ENCODE assay signal across 8 cellular contexts in the genomic region with DNA sequence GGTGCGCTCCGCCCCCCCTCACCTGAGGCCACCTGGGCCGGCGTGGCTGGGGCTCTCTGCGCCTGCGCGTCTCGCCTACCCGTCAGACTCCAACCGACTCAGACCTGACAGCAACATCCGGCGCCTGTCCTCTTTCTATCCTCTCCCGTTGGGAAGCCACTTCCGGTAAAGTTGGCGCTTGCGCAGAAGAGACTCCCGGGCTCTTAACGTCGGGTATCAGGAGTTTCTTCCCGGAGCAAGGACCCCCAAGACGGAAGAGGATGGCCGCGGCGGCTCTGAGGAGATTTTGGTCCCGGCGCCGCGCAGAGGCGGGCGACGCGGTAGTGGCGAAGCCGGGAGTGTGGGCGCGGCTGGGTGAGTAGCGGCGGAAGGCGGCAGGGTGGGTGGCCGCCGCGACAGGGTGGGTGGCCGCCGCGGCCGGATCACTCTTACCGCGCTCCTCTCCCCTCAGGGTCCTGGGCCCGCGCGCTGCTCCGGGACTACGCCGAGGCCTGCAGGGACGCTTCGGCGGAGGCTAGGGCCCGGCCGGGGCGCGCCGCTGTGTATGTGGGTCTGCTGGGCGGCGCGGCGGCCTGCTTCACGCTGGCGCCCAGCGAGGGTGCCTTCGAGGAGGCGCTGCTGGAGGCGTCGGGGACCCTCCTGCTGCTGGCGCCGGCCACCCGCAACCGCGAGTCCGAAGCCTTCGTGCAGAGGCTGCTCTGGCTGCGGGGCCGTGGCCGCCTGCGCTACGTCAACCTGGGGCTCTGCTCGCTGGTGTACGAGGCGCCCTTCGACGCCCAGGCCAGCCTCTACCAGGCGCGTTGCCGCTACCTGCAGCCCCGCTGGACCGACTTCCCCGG.
DNase-seq lines count a peak whose midpoint lies in the region; ATAC-seq lines count a peak whose summit lies in the region.

A gene (plus strand): TSS at position 249 of the 839 bp plus-strand sequence. CDS start 12 bp downstream, at position 261.
A gene (minus strand): TSS at position 77 of the 839 bp plus-strand sequence. CDS start 229 bp downstream, outside the sequence.

- ATAC-seq in GM18499 (IDR thresholded peaks at IDR 0.05; ENCODE audit: insufficient read depth, unreplicated experiment) (peak; percentile 59), HG02973 (IDR thresholded peaks at IDR 0.05; ENCODE audit: unreplicated experiment) (peak; percentile 58)

- DNase-seq in NCI-H2029 treated with DMSO at 0.1 percent for 48 hours (lab: John Stamatoyannopoulos, UW) (peak; percentile 95), T-helper 9 cell (peak; percentile 86), astrocyte of the hippocampus (ENCODE audit: low read depth, low spot score) (peak; percentile 98), hippocampal formation (lab: John Stamatoyannopoulos, UW) (peak; percentile 93 to 95), retina (peak; percentile 95), cortex of kidney (lab: John Stamatoyannopoulos, UW) (no peak)
